Comparison of ENCODE assay signal across 38 cellular contexts in the genomic region with DNA sequence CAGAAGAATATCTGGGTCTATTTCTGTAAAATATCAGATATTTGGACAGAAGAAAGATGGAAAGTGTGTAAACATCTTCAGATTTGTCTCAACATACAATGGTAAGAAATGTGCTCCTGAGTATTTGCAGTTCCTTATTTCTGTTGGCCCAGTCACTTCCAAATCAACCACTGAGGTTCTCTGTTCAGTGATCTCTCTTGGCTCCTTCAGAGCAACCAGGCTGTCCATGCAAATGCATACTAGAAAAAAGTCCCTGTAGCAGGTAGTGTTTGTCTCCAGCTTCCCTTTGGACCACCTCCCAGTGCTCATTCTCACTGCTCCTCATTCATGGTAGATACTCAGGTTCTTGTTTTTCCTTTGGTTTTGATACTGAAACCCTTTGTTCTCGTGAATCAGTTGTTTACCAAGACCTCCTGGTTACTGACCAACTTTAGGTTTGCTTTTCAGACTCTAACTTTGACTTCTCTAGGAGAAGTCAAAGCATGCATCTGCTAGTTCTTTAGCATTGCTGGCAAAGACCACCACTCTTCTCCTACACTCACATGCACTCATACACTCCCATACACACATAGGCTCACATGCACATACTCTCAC. TPM values are rescaled to one million over a fixed set of nuclear protein-coding genes. Genes with fewer than 3 reads are reported as not detected.
DNase-seq lines count a peak whose midpoint lies in the region; ATAC-seq and TF ChIP-seq lines count a peak whose summit lies in the region.
"Had no signal": no experiment of that assay in that cellular context is flagged by ENCODE, and none has a peak within 500 bp of the region (broad histone marks: within the 10 kb centered on the region; RNA-seq: fewer than 3 reads in every experiment).

No MANE protein-coding gene starts in this region.

- 0 out of 2 replicates have a peak overlapping the region, but pooled peaks have one; percentile 28 for H2AFZ ChIP-seq in OCI-LY3 (ENCODE audit: low read depth, low read length)
- H2AFZ ChIP-seq: GM23248, PC-9 had no signal

- no peak overlapping the region for H3K9ac ChIP-seq in OCI-LY3 (ENCODE audit: low read length)
- H3K9ac ChIP-seq: GM23248 had no signal

- no peak for DNase-seq in cerebellum (ENCODE audit: low spot score)
- DNase-seq in activated T-cell treated with anti-CD3 and anti-CD28 coated beads, Interleukin-2, amount 50 U/mL, for 4 hours = no peak
- DNase-seq: ACHN; activated CD4-positive, alpha-beta T cell treated with anti-CD3 and anti-CD28 coated beads, Interleukin-2, amount 50 U/mL, for 4 hours; activated CD4-positive, CD25-positive, alpha-beta regulatory T cell; activated naive CD4-positive, alpha-beta T cell; activated T-cell treated with anti-CD3 and anti-CD28 coated beads, Interleukin-2, amount 50 U/mL, for 72 hours; caudate nucleus; CD4-positive, alpha-beta memory T cell; cortex of kidney; effector memory CD4-positive, alpha-beta T cell; GM23248; hippocampal formation; mucosa of descending colon; natural killer cell; NCI-H1092; NCI-H187; NCI-H2171; NCI-H510A treated with DMSO at 0.1 percent for 48 hours; occipital lobe; PC-9; right lobe of liver; spleen; stimulated activated CD4-positive, alpha-beta T cell treated with anti-CD3 and anti-CD28 coated beads, Interleukin-2, amount 100 ng/mL, for 24 hours; stimulated activated CD8-positive, alpha-beta memory T cell treated with anti-CD3 and anti-CD28 coated beads, Interleukin-4, amount 100 ng/mL, for 48 hours; T-helper 17 cell; tibial artery had no signal

- no peaks in the 10 kb centered on the region for H3K4me1 Mint-ChIP-seq in activated T-cell treated with anti-CD3 and anti-CD28 coated beads, Interleukin-2, amount 50 U/mL, for 4 hours (ENCODE audit: low read depth)
- H3K4me1 Mint-ChIP-seq: B cell, natural killer cell, T-helper 17 cell had no signal

- H3K4me1 ChIP-seq in OCI-LY3 (ENCODE audit: low read length) = peaks cover 9% of the 10 kb centered on the region
- H3K4me1 ChIP-seq: prostate gland, spleen, tibial artery had no signal

- H3K79me2 ChIP-seq in OCI-LY3 (ENCODE audit: low read length) = no peaks in the 10 kb centered on the region

- H3K36me3 Mint-ChIP-seq in activated T-cell treated with anti-CD3 and anti-CD28 coated beads, Interleukin-2, amount 50 U/mL, for 4 hours (ENCODE audit: insufficient read depth) = no peaks in the 10 kb centered on the region
- H3K36me3 Mint-ChIP-seq: CD4-positive, alpha-beta memory T cell; natural killer cell had no signal

- H3K27me3 ChIP-seq in OCI-LY3 (ENCODE audit: low read depth, low read length) = no peaks in the 10 kb centered on the region
- H3K27me3 ChIP-seq: right lobe of liver, spleen, tibial artery had no signal

- H3K27me3 Mint-ChIP-seq in activated T-cell treated with anti-CD3 and anti-CD28 coated beads, Interleukin-2, amount 50 U/mL, for 4 hours (ENCODE audit: low read depth) = peaks cover 7% of the 10 kb centered on the region
- H3K27me3 Mint-ChIP-seq: B cell had no signal

- no peak overlapping the region for H3K27ac ChIP-seq in OCI-LY3 (ENCODE audit: low read length)
- H3K27ac ChIP-seq: epithelial cell of prostate, GM23248, PC-9, prostate gland, right lobe of liver, spleen, tibial artery had no signal

- H3K36me3 ChIP-seq in OCI-LY3 (replicated peaks; ENCODE audit: low read depth, low read length) = no peaks in the 10 kb centered on the region
- H3K36me3 ChIP-seq: prostate gland, right lobe of liver, spleen, tibial artery had no signal

- 0 out of 2 replicates have a peak overlapping the region, but pooled peaks have one; percentile 5 for H3K4me2 ChIP-seq in OCI-LY3 (ENCODE audit: low read length)
- H3K4me2 ChIP-seq: PC-9 had no signal

- TF ChIP-seq CTCF in OCI-LY3 (IDR thresholded peaks at IDR 0.05; ENCODE audit: low read depth, low read length) = no peak

- no peaks in the 10 kb centered on the region for H3K9me3 Mint-ChIP-seq in activated T-cell treated with anti-CD3 and anti-CD28 coated beads, Interleukin-2, amount 50 U/mL, for 4 hours
- H3K9me3 Mint-ChIP-seq: activated T-cell treated with anti-CD3 and anti-CD28 coated beads, Interleukin-2, amount 50 U/mL, for 72 hours had no signal

- no peaks in the 10 kb centered on the region for H4K20me1 ChIP-seq in OCI-LY3 (ENCODE audit: insufficient read depth, low read length)

- H3K4me3 ChIP-seq in OCI-LY3 (ENCODE audit: low read length) = no peak overlapping the region
- H3K4me3 ChIP-seq: GM23248, lung, mucosa of descending colon, PC-9, prostate gland, right lobe of liver, spleen, tibial artery had no signal

- H3K9me3 ChIP-seq in OCI-LY3 (ENCODE audit: insufficient read depth, low read length) = no peaks in the 10 kb centered on the region
- H3K9me3 ChIP-seq: mucosa of descending colon, prostate gland, right lobe of liver, spleen, tibial artery had no signal

- ATAC-seq in GM18861 (IDR thresholded peaks at IDR 0.05; ENCODE audit: unreplicated experiment) (peak; percentile 54), GM21390 (IDR thresholded peaks at IDR 0.05; ENCODE audit: unreplicated experiment) (peak; percentile 69), HG02938 (IDR thresholded peaks at IDR 0.05; ENCODE audit: unreplicated experiment) (peak; percentile 66), HG02759 (IDR thresholded peaks at IDR 0.05; ENCODE audit: unreplicated experiment) (no peak)
- no peak for ATAC-seq in activated T-cell treated with anti-CD3 and anti-CD28 coated beads, Interleukin-2, amount 50 U/mL, for 4 hours
- ATAC-seq: activated T-cell treated with anti-CD3 and anti-CD28 coated beads, Interleukin-2, amount 50 U/mL, for 72 hours; mucosa of descending colon; natural killer cell; right lobe of liver; SK-N-SH treated with all-trans-retinoic acid at 6 μM for 48 hours; T-helper 17 cell had no signal

- no peak overlapping the region for H3K4me3 Mint-ChIP-seq in activated T-cell treated with anti-CD3 and anti-CD28 coated beads, Interleukin-2, amount 50 U/mL, for 4 hours
- H3K4me3 Mint-ChIP-seq: activated T-cell treated with anti-CD3 and anti-CD28 coated beads, Interleukin-2, amount 50 U/mL, for 72 hours; B cell; CD4-positive, alpha-beta memory T cell; natural killer cell; T-helper 17 cell had no signal

RNA-seq across cellular contexts. Expression of a gene that starts 28.8 kb away (rescaled TPM):
- not detected for total RNA-seq in cerebellum
- total RNA-seq in activated T-cell treated with anti-CD3 and anti-CD28 coated beads, Interleukin-2, amount 50 U/mL, for 4 hours = not detected
- total RNA-seq: activated T-cell treated with anti-CD3 and anti-CD28 coated beads, Interleukin-2, amount 50 U/mL, for 72 hours; B cell; CD4-positive, alpha-beta memory T cell; Daoy; GM23248; lung; mucosa of descending colon; natural killer cell; occipital lobe; PC-9; prostate gland; right lobe of liver; spleen; T-helper 17 cell had no signal

Comparison
In these comparisons a context has a peak if more than half of its experiments do, and no peak if none do; other contexts are left out.
1. ATAC-seq: peak in GM18861 (single experiment), GM21390 (single experiment) and HG02938 (single experiment); none in HG02759 (single experiment) and activated T-cell treated with anti-CD3 and anti-CD28 coated beads, Interleukin-2, amount 50 U/mL, for 4 hours (0 of 2).